In genomic region chr11:62678770-62679696, GRCh38 we compare ENCODE assay signal across 1 cellular context.
TF ChIP-seq lines count a peak whose summit lies in the region.

Gene UBXN1 (minus strand): TSS chr11:62679073. CDS start chr11:62678923, 150 bp downstream.

TF ChIP-seq in HEK293, 187 proteins besides CTCF, POLR2A, EP300 and RAD21 (continued from another document and continues in another):
- TF ChIP-seq HIC1 (tag by site-specific recombination; IDR thresholded peaks at IDR 0.05) (peak; percentile 83), ZBTB6 (tag by site-specific recombination; IDR thresholded peaks at IDR 0.05) (peak; percentile 87), PRDM6 (tag by site-specific recombination; IDR thresholded peaks at IDR 0.05) (no peak), IKZF3 (tag by site-specific recombination; IDR thresholded peaks at IDR 0.05) (peak; percentile 62), BCL6B (tag by site-specific recombination; IDR thresholded peaks at IDR 0.05) (no peak), ZNF621 (tag by site-specific recombination; IDR thresholded peaks at IDR 0.05) (no peak), ZNF692 (tag by site-specific recombination; IDR thresholded peaks at IDR 0.05) (peak; percentile 55; the same call in 1 of the 2 replicates), ZNF529 (tag by site-specific recombination; IDR thresholded peaks at IDR 0.05; ENCODE audit: insufficient replicate concordance) (no peak), ZNF266 (tag by site-specific recombination; IDR thresholded peaks at IDR 0.05; ENCODE audit: low read depth) (no peak), ZNF174 (tag by site-specific recombination; IDR thresholded peaks at IDR 0.05) (no peak), ZNF521 (tag by site-specific recombination; IDR thresholded peaks at IDR 0.05) (no peak), KLF1 (tag by site-specific recombination; IDR thresholded peaks at IDR 0.05) (peak; percentile 19; the same call in 1 of the 2 replicates), SP7 (tag by site-specific recombination; IDR thresholded peaks at IDR 0.05) (peak; percentile 71), ZNF335 (tag by site-specific recombination; conservative IDR thresholded peaks at IDR 0.05) (peak; percentile 66), ZXDB (tag by site-specific recombination; IDR thresholded peaks at IDR 0.05) (peak; percentile 73), ZBTB11 (tag by site-specific recombination; conservative IDR thresholded peaks at IDR 0.05; ENCODE audit: low read depth) (peak; percentile 94), ZNF629 (tag by site-specific recombination; IDR thresholded peaks at IDR 0.05) (peak; percentile 58; the same call in 1 of the 2 replicates), OVOL3 (tag by site-specific recombination; IDR thresholded peaks at IDR 0.05) (no peak), ZNF776 (tag by site-specific recombination; IDR thresholded peaks at IDR 0.05; ENCODE audit: borderline replicate concordance) (peak; percentile 100), ZNF48 (tag by site-specific recombination; IDR thresholded peaks at IDR 0.05) (no peak), ZNF626 (tag by site-specific recombination; IDR thresholded peaks at IDR 0.05) (no peak), ZNF488 (tag by site-specific recombination; IDR thresholded peaks at IDR 0.05) (no peak), ZNF2 (tag by site-specific recombination; IDR thresholded peaks at IDR 0.05) (peak; percentile 58; the same call in 1 of the 2 replicates), ZNF354C (tag by site-specific recombination; IDR thresholded peaks at IDR 0.05; ENCODE audit: borderline replicate concordance, low read depth) (no peak), ZNF24 (tag by site-specific recombination; IDR thresholded peaks at IDR 0.05) (peak; percentile 58; the same call in 1 of the 2 replicates), ZNF18 (tag by site-specific recombination; IDR thresholded peaks at IDR 0.05) (peak; percentile 96), ZNF423 (tag by site-specific recombination; IDR thresholded peaks at IDR 0.05) (no peak), PATZ1 (tag by site-specific recombination; IDR thresholded peaks at IDR 0.05) (peak; percentile 42; the same call in 1 of the 2 replicates), ZNF76 (tag by site-specific recombination; IDR thresholded peaks at IDR 0.05; ENCODE audit: borderline replicate concordance, low read depth) (peak; percentile 73; the same call in 1 of the 2 replicates), ZNF138 (tag by site-specific recombination; IDR thresholded peaks at IDR 0.05; ENCODE audit: borderline replicate concordance) (no peak), ZBTB48 (tag by site-specific recombination; IDR thresholded peaks at IDR 0.05) (peak; percentile 76), ZBTB21 (tag by site-specific recombination; IDR thresholded peaks at IDR 0.05) (no peak), ZNF701 (tag by site-specific recombination; IDR thresholded peaks at IDR 0.05) (no peak), ZNF596 (tag by site-specific recombination; IDR thresholded peaks at IDR 0.05) (peak; percentile 56; the same call in 1 of the 2 replicates), ZNF394 (tag by site-specific recombination; IDR thresholded peaks at IDR 0.05; ENCODE audit: borderline replicate concordance) (no peak), ZNF580 (tag by site-specific recombination; IDR thresholded peaks at IDR 0.05) (peak; percentile 40; the same call in 1 of the 2 replicates), ZNF280C (tag by site-specific recombination; IDR thresholded peaks at IDR 0.05) (no peak), ZNF202 (tag by site-specific recombination; IDR thresholded peaks at IDR 0.05; ENCODE audit: borderline replicate concordance) (no peak), ZSCAN5A (tag by site-specific recombination; IDR thresholded peaks at IDR 0.05) (no peak)
